1 cellular context compared by ENCODE assay signal in the genomic region with DNA sequence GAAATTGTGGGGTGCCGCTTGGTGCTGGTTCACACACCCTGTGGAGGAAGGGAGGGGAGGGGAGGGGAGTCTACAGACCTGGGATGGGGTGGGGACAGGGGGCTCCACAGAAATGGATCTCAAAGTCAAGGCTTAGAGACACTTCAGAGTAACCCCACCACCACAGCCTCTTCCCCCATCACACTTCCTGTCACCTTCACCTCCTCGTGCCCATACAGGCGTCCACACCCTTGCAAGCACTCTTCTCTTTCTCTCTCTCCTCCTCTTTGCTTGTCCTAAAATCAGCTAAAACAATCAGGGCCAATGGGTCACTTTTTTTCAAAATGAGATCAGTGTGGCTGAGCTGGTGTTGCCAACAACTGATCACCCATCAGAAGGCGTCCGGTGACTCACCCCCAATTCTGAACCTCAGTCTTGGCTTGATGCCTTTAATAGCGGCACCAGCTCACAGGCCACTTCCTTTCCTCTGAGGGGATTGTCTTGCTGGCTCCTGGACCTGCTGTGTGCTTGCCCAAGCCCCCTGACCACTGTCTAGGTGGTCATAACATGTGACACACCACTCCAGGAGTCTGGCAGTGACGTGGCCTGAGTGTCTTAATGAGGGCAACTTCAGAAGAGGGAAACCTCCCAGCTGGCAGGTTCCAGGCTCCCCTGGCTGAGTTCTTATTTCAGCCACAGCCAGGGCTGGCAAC.
TF ChIP-seq lines count a peak whose summit lies in the region.

No MANE protein-coding gene starts in this region.

TF ChIP-seq in HEK293, 187 proteins besides CTCF, POLR2A, EP300 and RAD21 (continued from another document):
- TF ChIP-seq ZNF510 (tag by site-specific recombination; IDR thresholded peaks at IDR 0.05; ENCODE audit: insufficient replicate concordance) (no peak), IKZF3 (tag by site-specific recombination; IDR thresholded peaks at IDR 0.05) (no peak), ZSCAN30 (tag by site-specific recombination; IDR thresholded peaks at IDR 0.05) (no peak), ZNF830 (tag by site-specific recombination; IDR thresholded peaks at IDR 0.05; ENCODE audit: low read depth) (no peak), ZNF37A (tag by site-specific recombination; IDR thresholded peaks at IDR 0.05) (no peak), KLF1 (tag by site-specific recombination; IDR thresholded peaks at IDR 0.05) (no peak), SCRT2 (tag by site-specific recombination; IDR thresholded peaks at IDR 0.05) (no peak), ZNF335 (tag by site-specific recombination; conservative IDR thresholded peaks at IDR 0.05) (peak; percentile 22), ZNF350 (tag by site-specific recombination; IDR thresholded peaks at IDR 0.05) (no peak), ZNF23 (tag by site-specific recombination; IDR thresholded peaks at IDR 0.05; ENCODE audit: borderline replicate concordance) (no peak), ZNF423 (tag by site-specific recombination; IDR thresholded peaks at IDR 0.05) (no peak), ZNF112 (tag by site-specific recombination; IDR thresholded peaks at IDR 0.05) (no peak), TRIM28 (IDR thresholded peaks at IDR 0.05; ENCODE audit: borderline replicate concordance, low read length) (no peak), ZNF404 (tag by site-specific recombination; IDR thresholded peaks at IDR 0.05) (no peak), ZNF274 (IDR thresholded peaks at IDR 0.05; ENCODE audit: low read length) (no peak), ZNF274 (tag by site-specific recombination; IDR thresholded peaks at IDR 0.05; ENCODE audit: borderline replicate concordance) (no peak), ZNF473 (tag by site-specific recombination; IDR thresholded peaks at IDR 0.05) (no peak), ZNF707 (tag by site-specific recombination; IDR thresholded peaks at IDR 0.05) (no peak), ZNF621 (tag by site-specific recombination; IDR thresholded peaks at IDR 0.05) (no peak), SALL2 (tag by site-specific recombination; IDR thresholded peaks at IDR 0.05; ENCODE audit: borderline replicate concordance) (no peak), ZNF426 (tag by site-specific recombination; IDR thresholded peaks at IDR 0.05) (no peak), ZNF416 (tag by site-specific recombination; IDR thresholded peaks at IDR 0.05) (no peak), ZNF561 (tag by site-specific recombination; IDR thresholded peaks at IDR 0.05; ENCODE audit: borderline replicate concordance) (no peak), ZSCAN23 (tag by site-specific recombination; IDR thresholded peaks at IDR 0.05) (no peak), YY1 (tag by site-specific recombination; IDR thresholded peaks at IDR 0.05) (no peak), ZNF214 (tag by site-specific recombination; IDR thresholded peaks at IDR 0.05; ENCODE audit: borderline replicate concordance) (no peak), WT1 (tag by site-specific recombination; IDR thresholded peaks at IDR 0.05) (no peak), OVOL3 (tag by site-specific recombination; IDR thresholded peaks at IDR 0.05) (no peak), ZBTB1 (tag by site-specific recombination; IDR thresholded peaks at IDR 0.05) (no peak), ZNF776 (tag by site-specific recombination; IDR thresholded peaks at IDR 0.05; ENCODE audit: borderline replicate concordance) (no peak), BCL11B (tag by site-specific recombination; IDR thresholded peaks at IDR 0.05; ENCODE audit: low read depth) (no peak), KLF9 (tag by site-specific recombination; IDR thresholded peaks at IDR 0.05; ENCODE audit: low read depth) (no peak)
- TF ChIP-seq, protein P1, sequence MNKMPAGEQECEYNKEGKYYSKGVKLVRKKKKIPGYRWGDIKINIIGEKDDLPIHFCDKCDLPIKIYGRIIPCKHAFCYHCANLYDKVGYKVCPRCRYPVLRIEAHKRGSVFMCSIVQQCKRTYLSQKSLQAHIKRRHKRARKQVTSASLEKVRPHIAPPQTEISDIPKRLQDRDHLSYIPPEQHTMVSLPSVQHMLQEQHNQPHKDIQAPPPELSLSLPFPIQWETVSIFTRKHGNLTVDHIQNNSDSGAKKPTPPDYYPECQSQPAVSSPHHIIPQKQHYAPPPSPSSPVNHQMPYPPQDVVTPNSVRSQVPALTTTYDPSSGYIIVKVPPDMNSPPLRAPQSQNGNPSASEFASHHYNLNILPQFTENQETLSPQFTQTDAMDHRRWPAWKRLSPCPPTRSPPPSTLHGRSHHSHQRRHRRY (tag by site-specific recombination; IDR thresholded peaks at IDR 0.05) = no peak
- TF ChIP-seq, protein P2, sequence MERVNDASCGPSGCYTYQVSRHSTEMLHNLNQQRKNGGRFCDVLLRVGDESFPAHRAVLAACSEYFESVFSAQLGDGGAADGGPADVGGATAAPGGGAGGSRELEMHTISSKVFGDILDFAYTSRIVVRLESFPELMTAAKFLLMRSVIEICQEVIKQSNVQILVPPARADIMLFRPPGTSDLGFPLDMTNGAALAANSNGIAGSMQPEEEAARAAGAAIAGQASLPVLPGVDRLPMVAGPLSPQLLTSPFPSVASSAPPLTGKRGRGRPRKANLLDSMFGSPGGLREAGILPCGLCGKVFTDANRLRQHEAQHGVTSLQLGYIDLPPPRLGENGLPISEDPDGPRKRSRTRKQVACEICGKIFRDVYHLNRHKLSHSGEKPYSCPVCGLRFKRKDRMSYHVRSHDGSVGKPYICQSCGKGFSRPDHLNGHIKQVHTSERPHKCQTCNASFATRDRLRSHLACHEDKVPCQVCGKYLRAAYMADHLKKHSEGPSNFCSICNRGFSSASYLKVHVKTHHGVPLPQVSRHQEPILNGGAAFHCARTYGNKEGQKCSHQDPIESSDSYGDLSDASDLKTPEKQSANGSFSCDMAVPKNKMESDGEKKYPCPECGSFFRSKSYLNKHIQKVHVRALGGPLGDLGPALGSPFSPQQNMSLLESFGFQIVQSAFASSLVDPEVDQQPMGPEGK (tag by site-specific recombination; IDR thresholded peaks at IDR 0.05) = no peak
- TF ChIP-seq, protein P3, sequence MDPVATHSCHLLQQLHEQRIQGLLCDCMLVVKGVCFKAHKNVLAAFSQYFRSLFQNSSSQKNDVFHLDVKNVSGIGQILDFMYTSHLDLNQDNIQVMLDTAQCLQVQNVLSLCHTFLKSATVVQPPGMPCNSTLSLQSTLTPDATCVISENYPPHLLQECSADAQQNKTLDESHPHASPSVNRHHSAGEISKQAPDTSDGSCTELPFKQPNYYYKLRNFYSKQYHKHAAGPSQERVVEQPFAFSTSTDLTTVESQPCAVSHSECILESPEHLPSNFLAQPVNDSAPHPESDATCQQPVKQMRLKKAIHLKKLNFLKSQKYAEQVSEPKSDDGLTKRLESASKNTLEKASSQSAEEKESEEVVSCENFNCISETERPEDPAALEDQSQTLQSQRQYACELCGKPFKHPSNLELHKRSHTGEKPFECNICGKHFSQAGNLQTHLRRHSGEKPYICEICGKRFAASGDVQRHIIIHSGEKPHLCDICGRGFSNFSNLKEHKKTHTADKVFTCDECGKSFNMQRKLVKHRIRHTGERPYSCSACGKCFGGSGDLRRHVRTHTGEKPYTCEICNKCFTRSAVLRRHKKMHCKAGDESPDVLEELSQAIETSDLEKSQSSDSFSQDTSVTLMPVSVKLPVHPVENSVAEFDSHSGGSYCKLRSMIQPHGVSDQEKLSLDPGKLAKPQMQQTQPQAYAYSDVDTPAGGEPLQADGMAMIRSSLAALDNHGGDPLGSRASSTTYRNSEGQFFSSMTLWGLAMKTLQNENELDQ (tag by site-specific recombination; IDR thresholded peaks at IDR 0.05; ENCODE audit: low read depth) = no peak
- TF ChIP-seq, protein P4, sequence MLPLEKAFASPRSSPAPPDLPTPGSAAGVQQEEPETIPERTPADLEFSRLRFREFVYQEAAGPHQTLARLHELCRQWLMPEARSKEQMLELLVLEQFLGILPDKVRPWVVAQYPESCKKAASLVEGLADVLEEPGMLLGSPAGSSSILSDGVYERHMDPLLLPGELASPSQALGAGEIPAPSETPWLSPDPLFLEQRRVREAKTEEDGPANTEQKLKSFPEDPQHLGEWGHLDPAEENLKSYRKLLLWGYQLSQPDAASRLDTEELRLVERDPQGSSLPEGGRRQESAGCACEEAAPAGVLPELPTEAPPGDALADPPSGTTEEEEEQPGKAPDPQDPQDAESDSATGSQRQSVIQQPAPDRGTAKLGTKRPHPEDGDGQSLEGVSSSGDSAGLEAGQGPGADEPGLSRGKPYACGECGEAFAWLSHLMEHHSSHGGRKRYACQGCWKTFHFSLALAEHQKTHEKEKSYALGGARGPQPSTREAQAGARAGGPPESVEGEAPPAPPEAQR (tag by site-specific recombination; IDR thresholded peaks at IDR 0.05) = no peak
- TF ChIP-seq, protein P5, sequence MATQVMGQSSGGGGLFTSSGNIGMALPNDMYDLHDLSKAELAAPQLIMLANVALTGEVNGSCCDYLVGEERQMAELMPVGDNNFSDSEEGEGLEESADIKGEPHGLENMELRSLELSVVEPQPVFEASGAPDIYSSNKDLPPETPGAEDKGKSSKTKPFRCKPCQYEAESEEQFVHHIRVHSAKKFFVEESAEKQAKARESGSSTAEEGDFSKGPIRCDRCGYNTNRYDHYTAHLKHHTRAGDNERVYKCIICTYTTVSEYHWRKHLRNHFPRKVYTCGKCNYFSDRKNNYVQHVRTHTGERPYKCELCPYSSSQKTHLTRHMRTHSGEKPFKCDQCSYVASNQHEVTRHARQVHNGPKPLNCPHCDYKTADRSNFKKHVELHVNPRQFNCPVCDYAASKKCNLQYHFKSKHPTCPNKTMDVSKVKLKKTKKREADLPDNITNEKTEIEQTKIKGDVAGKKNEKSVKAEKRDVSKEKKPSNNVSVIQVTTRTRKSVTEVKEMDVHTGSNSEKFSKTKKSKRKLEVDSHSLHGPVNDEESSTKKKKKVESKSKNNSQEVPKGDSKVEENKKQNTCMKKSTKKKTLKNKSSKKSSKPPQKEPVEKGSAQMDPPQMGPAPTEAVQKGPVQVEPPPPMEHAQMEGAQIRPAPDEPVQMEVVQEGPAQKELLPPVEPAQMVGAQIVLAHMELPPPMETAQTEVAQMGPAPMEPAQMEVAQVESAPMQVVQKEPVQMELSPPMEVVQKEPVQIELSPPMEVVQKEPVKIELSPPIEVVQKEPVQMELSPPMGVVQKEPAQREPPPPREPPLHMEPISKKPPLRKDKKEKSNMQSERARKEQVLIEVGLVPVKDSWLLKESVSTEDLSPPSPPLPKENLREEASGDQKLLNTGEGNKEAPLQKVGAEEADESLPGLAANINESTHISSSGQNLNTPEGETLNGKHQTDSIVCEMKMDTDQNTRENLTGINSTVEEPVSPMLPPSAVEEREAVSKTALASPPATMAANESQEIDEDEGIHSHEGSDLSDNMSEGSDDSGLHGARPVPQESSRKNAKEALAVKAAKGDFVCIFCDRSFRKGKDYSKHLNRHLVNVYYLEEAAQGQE (tag by site-specific recombination; IDR thresholded peaks at IDR 0.05) = no peak
- TF ChIP-seq, protein P6, sequence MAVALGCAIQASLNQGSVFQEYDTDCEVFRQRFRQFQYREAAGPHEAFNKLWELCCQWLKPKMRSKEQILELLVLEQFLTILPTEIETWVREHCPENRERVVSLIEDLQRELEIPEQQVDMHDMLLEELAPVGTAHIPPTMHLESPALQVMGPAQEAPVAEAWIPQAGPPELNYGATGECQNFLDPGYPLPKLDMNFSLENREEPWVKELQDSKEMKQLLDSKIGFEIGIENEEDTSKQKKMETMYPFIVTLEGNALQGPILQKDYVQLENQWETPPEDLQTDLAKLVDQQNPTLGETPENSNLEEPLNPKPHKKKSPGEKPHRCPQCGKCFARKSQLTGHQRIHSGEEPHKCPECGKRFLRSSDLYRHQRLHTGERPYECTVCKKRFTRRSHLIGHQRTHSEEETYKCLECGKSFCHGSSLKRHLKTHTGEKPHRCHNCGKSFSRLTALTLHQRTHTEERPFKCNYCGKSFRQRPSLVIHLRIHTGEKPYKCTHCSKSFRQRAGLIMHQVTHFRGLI (tag by site-specific recombination; IDR thresholded peaks at IDR 0.05) = no peak
- TF ChIP-seq, protein P7, sequence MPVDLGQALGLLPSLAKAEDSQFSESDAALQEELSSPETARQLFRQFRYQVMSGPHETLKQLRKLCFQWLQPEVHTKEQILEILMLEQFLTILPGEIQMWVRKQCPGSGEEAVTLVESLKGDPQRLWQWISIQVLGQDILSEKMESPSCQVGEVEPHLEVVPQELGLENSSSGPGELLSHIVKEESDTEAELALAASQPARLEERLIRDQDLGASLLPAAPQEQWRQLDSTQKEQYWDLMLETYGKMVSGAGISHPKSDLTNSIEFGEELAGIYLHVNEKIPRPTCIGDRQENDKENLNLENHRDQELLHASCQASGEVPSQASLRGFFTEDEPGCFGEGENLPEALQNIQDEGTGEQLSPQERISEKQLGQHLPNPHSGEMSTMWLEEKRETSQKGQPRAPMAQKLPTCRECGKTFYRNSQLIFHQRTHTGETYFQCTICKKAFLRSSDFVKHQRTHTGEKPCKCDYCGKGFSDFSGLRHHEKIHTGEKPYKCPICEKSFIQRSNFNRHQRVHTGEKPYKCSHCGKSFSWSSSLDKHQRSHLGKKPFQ (tag by site-specific recombination; IDR thresholded peaks at IDR 0.05) = no peak
TF ChIP-seq in HEK293: peak in this region for 14.
